ENCODE assay signal across 1 cellular context in genomic region chr2:64854773-64855237, GRCh38.
TF ChIP-seq lines count a peak whose summit lies in the region.

No MANE protein-coding gene starts in this region.

TF ChIP-seq in HepG2, 621 proteins besides CTCF, POLR2A, EP300 and RAD21 (continued from another document):
- peak; percentile 46 for TF ChIP-seq USF2 (IDR thresholded peaks at IDR 0.05; ENCODE audit: low read depth, low read length)
- TF ChIP-seq USF2 (CRISPR knock-in tag; IDR thresholded peaks at IDR 0.05; ENCODE audit: borderline replicate concordance), result peak; percentile 51; the same call in 1 of the 2 replicates
- 0 out of 2 replicates have a peak, but pooled peaks have one; percentile 19 for TF ChIP-seq PBX2 (CRISPR knock-in tag; IDR thresholded peaks at IDR 0.05)
- TF ChIP-seq, protein P1, sequence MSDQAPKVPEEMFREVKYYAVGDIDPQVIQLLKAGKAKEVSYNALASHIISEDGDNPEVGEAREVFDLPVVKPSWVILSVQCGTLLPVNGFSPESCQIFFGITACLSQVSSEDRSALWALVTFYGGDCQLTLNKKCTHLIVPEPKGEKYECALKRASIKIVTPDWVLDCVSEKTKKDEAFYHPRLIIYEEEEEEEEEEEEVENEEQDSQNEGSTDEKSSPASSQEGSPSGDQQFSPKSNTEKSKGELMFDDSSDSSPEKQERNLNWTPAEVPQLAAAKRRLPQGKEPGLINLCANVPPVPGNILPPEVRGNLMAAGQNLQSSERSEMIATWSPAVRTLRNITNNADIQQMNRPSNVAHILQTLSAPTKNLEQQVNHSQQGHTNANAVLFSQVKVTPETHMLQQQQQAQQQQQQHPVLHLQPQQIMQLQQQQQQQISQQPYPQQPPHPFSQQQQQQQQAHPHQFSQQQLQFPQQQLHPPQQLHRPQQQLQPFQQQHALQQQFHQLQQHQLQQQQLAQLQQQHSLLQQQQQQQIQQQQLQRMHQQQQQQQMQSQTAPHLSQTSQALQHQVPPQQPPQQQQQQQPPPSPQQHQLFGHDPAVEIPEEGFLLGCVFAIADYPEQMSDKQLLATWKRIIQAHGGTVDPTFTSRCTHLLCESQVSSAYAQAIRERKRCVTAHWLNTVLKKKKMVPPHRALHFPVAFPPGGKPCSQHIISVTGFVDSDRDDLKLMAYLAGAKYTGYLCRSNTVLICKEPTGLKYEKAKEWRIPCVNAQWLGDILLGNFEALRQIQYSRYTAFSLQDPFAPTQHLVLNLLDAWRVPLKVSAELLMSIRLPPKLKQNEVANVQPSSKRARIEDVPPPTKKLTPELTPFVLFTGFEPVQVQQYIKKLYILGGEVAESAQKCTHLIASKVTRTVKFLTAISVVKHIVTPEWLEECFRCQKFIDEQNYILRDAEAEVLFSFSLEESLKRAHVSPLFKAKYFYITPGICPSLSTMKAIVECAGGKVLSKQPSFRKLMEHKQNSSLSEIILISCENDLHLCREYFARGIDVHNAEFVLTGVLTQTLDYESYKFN (CRISPR knock-in tag; conservative IDR thresholded peaks at IDR 0.05), result no peak
